ENCODE assay signal across 33 cellular contexts in the genomic region with DNA sequence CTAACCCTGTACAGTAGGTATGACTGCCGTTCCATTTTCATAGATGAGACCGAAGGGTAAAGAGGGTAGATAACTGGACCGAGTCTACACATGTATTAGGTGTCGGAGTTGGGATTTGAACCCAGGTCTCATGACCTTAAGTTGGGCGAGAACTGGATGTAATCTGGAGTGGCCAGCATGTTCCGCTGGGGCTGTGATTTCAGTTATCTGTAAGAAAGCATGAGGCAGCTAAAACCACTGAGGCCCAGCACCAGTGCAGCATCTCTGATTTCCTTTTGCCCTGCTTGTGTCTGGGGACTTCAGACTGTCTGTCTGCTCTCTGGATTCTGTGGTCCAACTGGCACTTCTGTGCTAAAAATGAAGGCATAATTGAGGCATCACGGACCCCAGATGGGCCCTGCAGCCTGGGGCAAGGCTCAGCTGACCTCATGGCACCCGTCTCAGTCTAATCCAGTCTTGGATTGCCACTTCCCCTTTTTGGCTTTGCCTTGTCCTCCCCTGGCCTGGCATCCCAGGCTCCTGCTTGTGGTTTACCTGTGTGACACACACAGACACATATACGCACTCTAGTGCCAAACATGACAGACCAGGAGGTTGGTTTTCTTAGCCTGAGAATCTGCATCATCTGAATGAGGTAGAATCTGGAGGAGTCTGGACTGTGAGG.
"Had no signal": no experiment of that assay in that cellular context is flagged by ENCODE, and none has a peak within 500 bp of the region (broad histone marks: within the 10 kb centered on the region; RNA-seq: fewer than 3 reads in every experiment).

No MANE protein-coding gene starts in this region.

- H3K36me3 Mint-ChIP-seq: naive B cell; stimulated activated memory B cell treated with anti-CD40 and anti-IgM and Interleukin-4, amounts not matched to agents 10 μg/mL and 1 μg/mL and 100 μg/mL, for 72 hours had no signal

- H3K9me3 ChIP-seq: colonic mucosa, left ventricle myocardium inferior, psoas muscle, sigmoid colon, upper lobe of right lung had no signal

- H3K4me1 Mint-ChIP-seq: activated CD4-positive, alpha-beta memory T cell treated with anti-CD3 and anti-CD28 coated beads, Interleukin-2, amount 10 ng/mL, durations not matched to agents 7 days and 5 days; central memory CD8-positive, alpha-beta T cell; naive B cell; stimulated activated memory B cell treated with anti-CD40 and anti-IgM and Interleukin-4, amounts not matched to agents 10 μg/mL and 1 μg/mL and 100 μg/mL, for 72 hours had no signal

- DNase-seq: activated CD4-positive, alpha-beta memory T cell treated with anti-CD3 and anti-CD28 coated beads, Interleukin-2, amount 10 ng/mL, durations not matched to agents 7 days and 5 days; activated CD4-positive, alpha-beta T cell treated with anti-CD3 and anti-CD28 coated beads, Interleukin-2, amount 10 ng/mL, durations not matched to agents 7 days and 5 days; activated CD4-positive, CD25-positive, alpha-beta regulatory T cell treated with anti-CD3 and anti-CD28 coated beads, Interleukin-2, amount 50 U/mL, for 72 hours; activated CD8-positive, alpha-beta memory T cell treated with anti-CD3 and anti-CD28 coated beads, Interleukin-2, amount 50 U/mL, for 48 hours; activated gamma-delta T cell treated with Interleukin-2 at 50 U/mL for 16 hours; activated naive CD4-positive, alpha-beta T cell treated with anti-CD3 and anti-CD28 coated beads, Interleukin-2, amount 50 U/mL, for 16 hours; activated T-cell treated with anti-CD3 and anti-CD28 coated beads, Interleukin-2, amount 50 U/mL, for 24 hours; amniotic stem cell; colonic mucosa; effector CD8-positive, alpha-beta T cell; glutamatergic neuron; left ventricle myocardium inferior; naive B cell; occipital lobe; psoas muscle; sigmoid colon; small intestine; stimulated activated CD4-positive, alpha-beta T cell treated with anti-CD3 and anti-CD28 coated beads, Interleukin-4, amount 100 ng/mL, for 24 hours; stimulated activated naive CD8-positive, alpha-beta T cell treated with anti-CD3 and anti-CD28 coated beads, Interleukin-15, amount 100 ng/mL, for 72 hours; substantia nigra; T-helper 17 cell; T1000; upper lobe of right lung had no signal

- H3K27me3 ChIP-seq: colonic mucosa, upper lobe of right lung had no signal

- H3K27ac Mint-ChIP-seq: activated CD4-positive, alpha-beta memory T cell treated with anti-CD3 and anti-CD28 coated beads, Interleukin-2, amount 10 ng/mL, durations not matched to agents 7 days and 5 days; activated CD4-positive, alpha-beta T cell treated with anti-CD3 and anti-CD28 coated beads, Interleukin-2, amount 10 ng/mL, durations not matched to agents 7 days and 5 days; activated T-cell treated with anti-CD3 and anti-CD28 coated beads, Interleukin-2, amount 50 U/mL, for 24 hours; mesothelial cell of epicardium; naive B cell; stimulated activated memory B cell treated with anti-CD40 and anti-IgM and Interleukin-4, amounts not matched to agents 10 μg/mL and 1 μg/mL and 100 μg/mL, for 72 hours; stimulated activated naive CD8-positive, alpha-beta T cell treated with anti-CD3 and anti-CD28 coated beads, Interleukin-15, amount 100 ng/mL, for 72 hours; T-helper 17 cell had no signal

- H3K4me1 ChIP-seq: colonic mucosa, parathyroid adenoma, psoas muscle, sigmoid colon, upper lobe of right lung had no signal

- H3K27ac ChIP-seq: colonic mucosa, epithelial cell of prostate, left ventricle myocardium inferior, parathyroid adenoma, psoas muscle, sigmoid colon, upper lobe of right lung had no signal

- H2AFZ ChIP-seq: parathyroid adenoma had no signal

- H3K4me3 Mint-ChIP-seq: activated CD4-positive, alpha-beta memory T cell treated with anti-CD3 and anti-CD28 coated beads, Interleukin-2, amount 10 ng/mL, durations not matched to agents 7 days and 5 days; activated CD4-positive, alpha-beta T cell treated with anti-CD3 and anti-CD28 coated beads, Interleukin-2, amount 10 ng/mL, durations not matched to agents 7 days and 5 days; activated T-cell treated with anti-CD3 and anti-CD28 coated beads, Interleukin-2, amount 50 U/mL, for 24 hours; central memory CD8-positive, alpha-beta T cell; mesothelial cell of epicardium; naive B cell; neural crest cell; stimulated activated memory B cell treated with anti-CD40 and anti-IgM and Interleukin-4, amounts not matched to agents 10 μg/mL and 1 μg/mL and 100 μg/mL, for 72 hours; stimulated activated naive CD8-positive, alpha-beta T cell treated with anti-CD3 and anti-CD28 coated beads, Interleukin-15, amount 100 ng/mL, for 72 hours; T-helper 17 cell had no signal

- H3K4me3 ChIP-seq: colonic mucosa, left ventricle myocardium inferior, lung, psoas muscle, sigmoid colon, upper lobe of right lung had no signal

- H3K9ac ChIP-seq: parathyroid adenoma had no signal

- H3K9me3 Mint-ChIP-seq: activated CD4-positive, alpha-beta memory T cell treated with anti-CD3 and anti-CD28 coated beads, Interleukin-2, amount 10 ng/mL, durations not matched to agents 7 days and 5 days; activated CD4-positive, alpha-beta T cell treated with anti-CD3 and anti-CD28 coated beads, Interleukin-2, amount 10 ng/mL, durations not matched to agents 7 days and 5 days; activated T-cell treated with anti-CD3 and anti-CD28 coated beads, Interleukin-2, amount 50 U/mL, for 24 hours; central memory CD8-positive, alpha-beta T cell; mesothelial cell of epicardium; neural crest cell; stimulated activated memory B cell treated with anti-CD40 and anti-IgM and Interleukin-4, amounts not matched to agents 10 μg/mL and 1 μg/mL and 100 μg/mL, for 72 hours had no signal

- H3K79me2 ChIP-seq: parathyroid adenoma had no signal

- H3K27me3 Mint-ChIP-seq: activated CD4-positive, alpha-beta T cell treated with anti-CD3 and anti-CD28 coated beads, Interleukin-2, amount 10 ng/mL, durations not matched to agents 7 days and 5 days had no signal

- H3K36me3 ChIP-seq: colonic mucosa, left ventricle myocardium inferior, sigmoid colon, upper lobe of right lung had no signal

- FAIRE-seq: endometrium, frontal cortex, islet of Langerhans, small intestine had no signal
